Comparison of ENCODE assay signal across 8 cellular contexts in genomic region chr1:23368562-23369334, GRCh38. TPM values are rescaled to one million over a fixed set of nuclear protein-coding genes. Genes with fewer than 3 reads are reported as not detected.
DNase-seq lines count a peak whose midpoint lies in the region; ATAC-seq and TF ChIP-seq lines count a peak whose summit lies in the region.

No MANE protein-coding gene starts in this region.

- H3K4me3 Mint-ChIP-seq in CD14-positive monocyte, result peak overlapping the region; percentile 92 to 96
- peak overlapping the region; percentile 98 for H3K4me3 Mint-ChIP-seq in dendritic cell treated with granulocyte-macrophage colony-stimulating factor and Interleukin-4, amounts not matched to agents 40 ng/mL and 50 ng/mL, for 4 days

- H3K36me3 Mint-ChIP-seq in CD14-positive monocyte, result peaks cover 20 to 26% of the 10 kb centered on the region in 2 donors
- peaks cover 50% of the 10 kb centered on the region for H3K36me3 Mint-ChIP-seq in dendritic cell treated with granulocyte-macrophage colony-stimulating factor and Interleukin-4, amounts not matched to agents 40 ng/mL and 50 ng/mL, for 4 days (ENCODE audit: low read depth)

- ATAC-seq in GM19324 (IDR thresholded peaks at IDR 0.05; ENCODE audit: low FRiP score, unreplicated experiment) (peak; percentile 79), HG03460 (IDR thresholded peaks at IDR 0.05; ENCODE audit: unreplicated experiment) (peak; percentile 64), right lobe of liver (peak; percentile 79 to 84 (median 82))

- intact Hi-C loops in CD14-positive monocyte (cut with micrococcal nuclease) (loop anchor here (1.0 to 10.0 kb wide), 3 partner anchors 24 to 1276 kb away; partner anchors contain the start of genes HNRNPR (in 2 of the 2) and SRRM1 (in 1 of the 2)), right lobe of liver (cut with DNase I) (no loop called here)
- intact Hi-C loops in dendritic cell treated with granulocyte-macrophage colony-stimulating factor and Interleukin-4, amounts not matched to agents 40 ng/mL and 50 ng/mL, for 4 days (cut with micrococcal nuclease), result loop anchor here (1.0 to 2.0 kb wide), 2 partner anchors 24 to 34 kb away; partner anchors contain the start of gene HNRNPR

- WGBS in right lobe of liver (ENCODE audit: insufficient coverage, low coverage, low lambda C conversion rate, missing lambda C conversion rate), result 3% methylated on average over 8 of the region's 61 CpGs

- no peaks in the 10 kb centered on the region for H3K27me3 ChIP-seq in right lobe of liver

- TF ChIP-seq POLR2A in right lobe of liver (IDR thresholded peaks at IDR 0.05), result peak; percentile 87

- H3K36me3 ChIP-seq in right lobe of liver, result peaks cover 0 to 7% (median 3%) of the 10 kb centered on the region in 4 donors

- H3K4me1 ChIP-seq in right lobe of liver, result peaks cover 0 to 20% (median 7%) of the 10 kb centered on the region in 4 donors

- H3K27ac ChIP-seq in right lobe of liver, result peak overlapping the region; percentile 98 to 100 (median 98)

- H3K9me3 ChIP-seq in right lobe of liver, result peaks cover 0 to 11% (median 2%) of the 10 kb centered on the region in 4 donors

- TF ChIP-seq CTCF in CD14-positive monocyte (IDR thresholded peaks at IDR 0.05) (no peak), right lobe of liver (IDR thresholded peaks at IDR 0.05) (peak in 1 of 4 donors; percentile 11)

- peak; percentile 73 for DNase-seq in CD14-positive monocyte (ENCODE audit: low spot score)
- peak; percentile 83 for DNase-seq in NCI-H526 treated with DMSO at 0.1 percent for 48 hours (lab: John Stamatoyannopoulos, UW)
- peak; percentile 68 to 82 for DNase-seq in activated CD4-positive, alpha-beta T cell treated with anti-CD3 and anti-CD28 coated beads, Interleukin-2, amount 50 U/mL, for 24 hours (ENCODE audit: low read depth in 1 of 2, low spot score in 1 of 2)
- DNase-seq in right lobe of liver, result peak; percentile 90 to 93 (median 92)
- peak; percentile 90 for DNase-seq in stimulated activated CD4-positive, alpha-beta T cell treated with anti-CD3 and anti-CD28 coated beads, Interleukin-4, amount 100 ng/mL, for 24 hours

- H3K27me3 Mint-ChIP-seq in CD14-positive monocyte (ENCODE audit: low read depth in 3 of 3), result peaks cover 0 to 3% (median 2%) of the 10 kb centered on the region in 3 donors
- H3K27me3 Mint-ChIP-seq in dendritic cell treated with granulocyte-macrophage colony-stimulating factor and Interleukin-4, amounts not matched to agents 40 ng/mL and 50 ng/mL, for 4 days, result peaks cover 2% of the 10 kb centered on the region

- peak overlapping the region; percentile 86 to 97 (median 93) for H3K27ac Mint-ChIP-seq in CD14-positive monocyte
- peak overlapping the region; percentile 95 for H3K27ac Mint-ChIP-seq in dendritic cell treated with granulocyte-macrophage colony-stimulating factor and Interleukin-4, amounts not matched to agents 40 ng/mL and 50 ng/mL, for 4 days

- peaks cover 5 to 16% (median 14%) of the 10 kb centered on the region in 7 donors for H3K9me3 Mint-ChIP-seq in CD14-positive monocyte
- H3K9me3 Mint-ChIP-seq in dendritic cell treated with granulocyte-macrophage colony-stimulating factor and Interleukin-4, amounts not matched to agents 40 ng/mL and 50 ng/mL, for 4 days, result no peaks in the 10 kb centered on the region

- peaks cover 31% of the 10 kb centered on the region for H3K4me1 Mint-ChIP-seq in CD14-positive monocyte
- peaks cover 40% of the 10 kb centered on the region for H3K4me1 Mint-ChIP-seq in dendritic cell treated with granulocyte-macrophage colony-stimulating factor and Interleukin-4, amounts not matched to agents 40 ng/mL and 50 ng/mL, for 4 days (ENCODE audit: low read depth)

- H3K4me3 ChIP-seq in right lobe of liver, result peak overlapping the region; percentile 75 to 91 (median 81)

RNA-seq across cellular contexts. Expression of gene ZNF436, which starts 0.9 kb away (rescaled TPM):
- 1 to 10 TPM; 1.4 to 2.0 TPM for polyA plus RNA-seq in CD14-positive monocyte
- total RNA-seq in right lobe of liver, result 1 to 10 TPM; 2.8 to 4.5 (median 3.4) TPM

RNA-seq across cellular contexts. Expression of gene HNRNPR, which starts 24.7 kb away (rescaled TPM):
- polyA plus RNA-seq in CD14-positive monocyte, result 100 to 1,000 TPM in 1 of 2 donors, 10 to 100 TPM in 1; 82.9 to 112 TPM
- total RNA-seq in right lobe of liver, result 10 to 100 TPM; 27.5 to 44.2 (median 32.0) TPM

RNA-seq across cellular contexts. Expression of gene TCEA3, which starts 55.8 kb away (rescaled TPM):
- polyA plus RNA-seq in CD14-positive monocyte, result under 1 TPM in 1 of 2 donors, not detected in 1; 0.26 TPM
- 10 to 100 TPM; 53.3 to 94.0 (median 63.2) TPM for total RNA-seq in right lobe of liver

Comparison
In these comparisons a context has a peak if more than half of its experiments do, and no peak if none do; other contexts are left out.
1. Peak in every context shown above with its lines: DNase-seq, ATAC-seq, H3K4me3 ChIP-seq and H3K27ac ChIP-seq.
2. intact Hi-C loops: an anchor here in CD14-positive monocyte (1.0 to 10.0 kb wide) and dendritic cell treated with granulocyte-macrophage colony-stimulating factor and Interleukin-4, amounts not matched to agents 40 ng/mL and 50 ng/mL, for 4 days (1.0 to 2.0 kb wide); none called in right lobe of liver.